18 cellular contexts compared by ENCODE assay signal in the genomic region with DNA sequence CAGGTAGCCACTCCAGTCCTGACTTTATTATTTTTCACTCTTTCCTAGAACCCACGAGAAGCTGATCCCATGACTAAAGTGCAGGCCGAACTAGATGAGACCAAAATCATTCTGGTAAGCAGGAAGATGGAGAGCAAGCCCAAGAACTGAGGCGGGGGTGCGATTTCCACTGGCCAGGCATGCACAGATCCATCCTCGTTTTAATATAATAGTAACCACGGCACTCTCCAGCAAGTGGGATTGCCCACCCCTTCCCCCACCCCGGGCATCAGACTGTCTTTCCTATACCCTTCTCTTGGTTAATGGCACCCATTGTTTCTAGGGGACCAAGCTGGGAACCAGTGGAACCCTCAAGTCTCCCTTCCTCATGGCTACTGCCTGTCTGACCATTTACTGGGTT. TPM values are rescaled to one million over a fixed set of nuclear protein-coding genes. Genes with fewer than 3 reads are reported as not detected.
DNase-seq lines count a peak whose midpoint lies in the region; ATAC-seq and TF ChIP-seq lines count a peak whose summit lies in the region.
"Had no signal": no experiment of that assay in that cellular context is flagged by ENCODE, and none has a peak within 500 bp of the region (broad histone marks: within the 10 kb centered on the region; RNA-seq: fewer than 3 reads in every experiment).

No MANE protein-coding gene starts in this region.

- H3K27ac Mint-ChIP-seq in chondrocyte (ENCODE audit: unreplicated experiment) = no peak overlapping the region
- H3K27ac Mint-ChIP-seq in natural killer cell = no peak overlapping the region
- H3K27ac Mint-ChIP-seq: GM23338, H9 had no signal

- DNase-seq in RWPE2 (ENCODE audit: low spot score) (peak; percentile 11), chondrocyte (ENCODE audit: low spot score) (peak; percentile 12), osteoblast (ENCODE audit: insufficient read length, low spot score, missing footprints) (peak; percentile 26), spleen (peak; percentile 30), natural killer cell (no peak)
- DNase-seq in activated CD4-positive, CD25-positive, alpha-beta regulatory T cell treated with anti-CD3 and anti-CD28 coated beads, Interleukin-2, amount 50 U/mL, for 72 hours = no peak
- DNase-seq: C1 segment of cervical spinal cord; CD4-positive, alpha-beta memory T cell; DMS153; DND-41; H9 had no signal

- peaks cover 33% of the 10 kb centered on the region for H4K20me1 ChIP-seq in osteoblast (ENCODE audit: insufficient read depth, low read length)

- H3K4me3 Mint-ChIP-seq in chondrocyte (ENCODE audit: unreplicated experiment) (no peak overlapping the region), natural killer cell (no peak overlapping the region)
- H3K4me3 Mint-ChIP-seq: CD4-positive, alpha-beta memory T cell; GM23338; H9 had no signal

- H3K9me3 ChIP-seq in RWPE2 (ENCODE audit: severe bottlenecking) (no peaks in the 10 kb centered on the region), osteoblast (ENCODE audit: low read depth, low read length) (no peaks in the 10 kb centered on the region), spleen (no peaks in the 10 kb centered on the region)
- H3K9me3 ChIP-seq: Caco-2 had no signal

- peaks cover 46% of the 10 kb centered on the region for H3K36me3 Mint-ChIP-seq in chondrocyte (ENCODE audit: low read depth)
- peaks cover 19% of the 10 kb centered on the region for H3K36me3 Mint-ChIP-seq in natural killer cell

- H3K27me3 ChIP-seq in RWPE2 (ENCODE audit: insufficient read depth, poor library complexity, severe bottlenecking) (no peaks in the 10 kb centered on the region), osteoblast (ENCODE audit: insufficient read depth, low read length) (no peaks in the 10 kb centered on the region), spleen (replicated peaks in 1 of 7) (no peaks in the 10 kb centered on the region)

- no peak for TF ChIP-seq POLR2A in spleen (IDR thresholded peaks at IDR 0.05)

- H3K4me3 ChIP-seq in RWPE2 (ENCODE audit: severe bottlenecking) = no peak overlapping the region
- no peak overlapping the region for H3K4me3 ChIP-seq in osteoblast (ENCODE audit: insufficient read depth, low read length)
- no peak overlapping the region for H3K4me3 ChIP-seq in spleen
- H3K4me3 ChIP-seq: GM23338 had no signal

- H3K4me1 Mint-ChIP-seq in chondrocyte (ENCODE audit: low read depth) (peaks cover 8% of the 10 kb centered on the region), natural killer cell (peaks cover 8 to 19% of the 10 kb centered on the region in 2 donors)

- peaks cover 44% of the 10 kb centered on the region for H3K79me2 ChIP-seq in osteoblast (ENCODE audit: insufficient read depth, low read length)

- TF ChIP-seq CTCF in RWPE2 (IDR thresholded peaks at IDR 0.05; ENCODE audit: poor library complexity, severe bottlenecking) (no peak), chondrocyte (IDR thresholded peaks at IDR 0.05) (no peak), osteoblast (IDR thresholded peaks at IDR 0.05; ENCODE audit: extremely low read depth, low read depth, low read length) (no peak), spleen (IDR thresholded peaks at IDR 0.05 in 8 of 11, conservative IDR thresholded peaks at IDR 0.05 in 3 of 11) (no peak), natural killer cell (IDR thresholded peaks at IDR 0.05) (no peak)

- no peaks in the 10 kb centered on the region for H3K27me3 Mint-ChIP-seq in chondrocyte (ENCODE audit: low read depth)
- no peaks in the 10 kb centered on the region for H3K27me3 Mint-ChIP-seq in natural killer cell (ENCODE audit: low read depth in 2 of 2)
- H3K27me3 Mint-ChIP-seq: CD4-positive, alpha-beta memory T cell had no signal

- no peak overlapping the region for H2AFZ ChIP-seq in osteoblast (ENCODE audit: low read length)
- H2AFZ ChIP-seq: GM23338 had no signal

- WGBS in spleen, 5 donors = 95 to 99% (median 96%) methylated on average over 7 of the region's 7 CpGs

- H3K36me3 ChIP-seq in RWPE2 (ENCODE audit: low read depth) (peaks cover 90% of the 10 kb centered on the region), osteoblast (ENCODE audit: insufficient read depth, low read length) (peaks cover 84% of the 10 kb centered on the region), spleen (peaks cover 19 to 99% (median 90%) of the 10 kb centered on the region in 6 donors)

- H3K4me2 ChIP-seq in osteoblast (ENCODE audit: insufficient read depth, low read length) = no peak overlapping the region
- H3K4me2 ChIP-seq: GM23338 had no signal

- no peaks in the 10 kb centered on the region for H3K4me1 ChIP-seq in RWPE2 (ENCODE audit: insufficient read depth, poor library complexity, severe bottlenecking)
- no peaks in the 10 kb centered on the region for H3K4me1 ChIP-seq in osteoblast (ENCODE audit: insufficient read depth, low read length)
- peaks cover 0 to 14% (median 10%) of the 10 kb centered on the region in 6 donors for H3K4me1 ChIP-seq in spleen
- H3K4me1 ChIP-seq: Caco-2 had no signal

- intact Hi-C loops in spleen (cut with DNase I; ENCODE audit: low total_unique reads) = no loop called here
- intact Hi-C loops in natural killer cell (cut with micrococcal nuclease) = no loop called here

- H3K27ac ChIP-seq in RWPE2 (ENCODE audit: poor library complexity, severe bottlenecking) (no peak overlapping the region), osteoblast (ENCODE audit: low read depth, low read length) (no peak overlapping the region), spleen (no peak overlapping the region)

- H3K9me3 Mint-ChIP-seq in chondrocyte (ENCODE audit: low read depth) = no peaks in the 10 kb centered on the region
- no peaks in the 10 kb centered on the region for H3K9me3 Mint-ChIP-seq in natural killer cell
- H3K9me3 Mint-ChIP-seq: CD4-positive, alpha-beta memory T cell; GM23338; H9 had no signal

- no peak for ATAC-seq in RWPE2 (ENCODE audit: low read depth)
- no peak for ATAC-seq in HG02642 (IDR thresholded peaks at IDR 0.05; ENCODE audit: poor library complexity, unreplicated experiment)
- ATAC-seq in natural killer cell = no peak
- ATAC-seq: GM23338, HCT116 had no signal

RNA-seq across cellular contexts. Expression of a gene that starts 7.3 kb away (rescaled TPM):
- total RNA-seq in chondrocyte (126 to 133 TPM (median 131 TPM) in 3 replicates), osteoblast (90.1 and 95.2 TPM in 2 replicates), spleen (10 to 100 TPM; 51.9 to 66.4 (median 56.6) TPM), natural killer cell (100 to 1,000 TPM in 1 of 3 donors, 10 to 100 TPM in 2; 72.4 to 107 (median 87.1) TPM)
- polyA plus RNA-seq in spleen = 10 to 100 TPM; 26.9 to 49.0 (median 30.1) TPM

RNA-seq across cellular contexts. Expression of a gene that starts 18.8 kb away (rescaled TPM):
- 0.31 to 0.44 TPM (median 0.37 TPM) in 3 replicates for total RNA-seq in chondrocyte
- total RNA-seq in osteoblast = not detected in 2 replicates
- 1 to 10 TPM in 1 of 7 donors, under 1 TPM in 3, not detected in 3; 0.29 to 1.6 (median 0.49) TPM for total RNA-seq in spleen
- polyA plus RNA-seq in spleen = 1 to 10 TPM in 2 of 3 donors, under 1 TPM in 1; 0.55 to 1.7 (median 1.2) TPM
- total RNA-seq in natural killer cell = not detected
- total RNA-seq: A172, A673, Caco-2, H4 had no signal

Comparison
In these comparisons a context has a peak if more than half of its experiments do, and no peak if none do; other contexts are left out.
1. DNase-seq: peak in RWPE2 (single experiment), chondrocyte (single experiment), osteoblast (single experiment) and spleen (single experiment); none in activated CD4-positive, CD25-positive, alpha-beta regulatory T cell treated with anti-CD3 and anti-CD28 coated beads, Interleukin-2, amount 50 U/mL, for 72 hours (single experiment) and natural killer cell (single experiment).